Comparison of ENCODE assay signal across 24 cellular contexts in the genomic region with DNA sequence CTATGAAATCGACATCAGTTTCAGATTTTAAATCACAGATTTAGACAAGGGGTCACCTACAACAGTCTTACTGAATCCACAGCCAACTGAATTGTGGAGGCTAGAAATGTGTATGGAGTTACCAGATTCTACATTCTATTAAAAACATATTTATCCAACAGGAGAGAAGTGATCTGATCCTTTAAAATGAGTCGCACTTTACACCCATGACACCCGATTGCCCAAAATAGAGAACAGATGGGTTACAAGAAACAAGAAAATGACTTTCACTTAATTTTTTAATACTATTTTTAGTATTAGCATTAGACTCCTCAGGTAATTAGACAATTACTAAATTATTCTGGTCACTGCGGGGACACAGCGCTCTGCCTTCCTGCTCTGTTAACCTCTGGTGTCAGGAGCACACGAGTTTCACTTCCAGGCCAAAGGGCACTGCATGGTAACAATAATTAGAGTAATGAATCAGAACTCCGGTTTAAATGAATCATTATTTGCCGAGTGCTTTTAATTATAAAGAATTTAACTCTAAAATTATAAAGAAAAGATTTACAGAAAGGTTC.
"Had no signal": no experiment of that assay in that cellular context is flagged by ENCODE, and none has a peak within 500 bp of the region (broad histone marks: within the 10 kb centered on the region; RNA-seq: fewer than 3 reads in every experiment).

No MANE protein-coding gene starts in this region.

- H3K9me3 ChIP-seq: body of pancreas, gastroesophageal sphincter, heart left ventricle, ovary, psoas muscle, right atrium auricular region, tibial artery had no signal

- H3K4me3 Mint-ChIP-seq: activated CD8-positive, alpha-beta T cell treated with anti-CD3 and anti-CD28 coated beads, Interleukin-2, amount 10 ng/mL, durations not matched to agents 7 days and 5 days; activated T-helper 1 cell treated with anti-CD3 and anti-CD28 coated beads, Interleukin-12 subunit alpha, Interleukin-12 subunit beta, Interleukin-2, Interleukin-4 antibody, amounts not matched to agents 30 ng/mL and 10 ng/mL and 1 ng/mL, durations not matched to agents 14 hours and 24 hours and 36 hours; natural killer cell treated with Interleukin-12 subunit alpha and Interleukin-12 subunit beta and Interleukin-15 and Interleukin-18, amount 100 ng/mL, for 72 hours; stimulated activated naive CD8-positive, alpha-beta T cell treated with anti-CD3 and anti-CD28 coated beads, Interleukin-15, Interleukin-2, amounts not matched to agents 100 ng/mL and 50 ng/mL, for 24 hours had no signal

- H3K4me3 ChIP-seq: body of pancreas, cardiac muscle cell, gastroesophageal sphincter, heart left ventricle, ovary, psoas muscle, right atrium auricular region, tibial artery had no signal

- DNase-seq: activated CD4-positive, alpha-beta T cell treated with anti-CD3 and anti-CD28 coated beads for 1 hour; activated CD4-positive, alpha-beta T cell treated with anti-CD3 and anti-CD28 coated beads, Interleukin-2, amount 50 U/mL, for 1 hour; activated CD8-positive, alpha-beta T cell treated with anti-CD3 and anti-CD28 coated beads, Interleukin-2, amount 10 ng/mL, durations not matched to agents 7 days and 5 days; activated gamma-delta T cell; activated naive CD4-positive, alpha-beta T cell treated with anti-CD3 and anti-CD28 coated beads, Interleukin-2, amount 50 U/mL, for 16 hours; anterior cingulate cortex; body of pancreas; effector CD4-positive, alpha-beta T cell; erythroblast; heart left ventricle; left ventricle myocardium superior; mammary epithelial cell; ovary; psoas muscle; stimulated activated CD4-positive, alpha-beta T cell treated with anti-CD3 and anti-CD28 coated beads, Interleukin-1b, Interleukin-23, amount 100 ng/mL, for 48 hours; substantia nigra; tibial artery; WERI-Rb-1 had no signal

- H3K9me3 Mint-ChIP-seq: activated T-helper 1 cell treated with anti-CD3 and anti-CD28 coated beads, Interleukin-12 subunit alpha, Interleukin-12 subunit beta, Interleukin-2, Interleukin-4 antibody, amounts not matched to agents 30 ng/mL and 10 ng/mL and 1 ng/mL, durations not matched to agents 14 hours and 24 hours and 36 hours; natural killer cell treated with Interleukin-12 subunit alpha and Interleukin-12 subunit beta and Interleukin-15 and Interleukin-18, amount 100 ng/mL, for 72 hours; stimulated activated naive CD8-positive, alpha-beta T cell treated with anti-CD3 and anti-CD28 coated beads, Interleukin-15, Interleukin-2, amounts not matched to agents 100 ng/mL and 50 ng/mL, for 24 hours had no signal

- H3K36me3 ChIP-seq: ovary, right atrium auricular region had no signal

- H3K4me1 ChIP-seq: body of pancreas, psoas muscle, right atrium auricular region, tibial artery had no signal

- H3K27ac Mint-ChIP-seq: activated CD8-positive, alpha-beta T cell treated with anti-CD3 and anti-CD28 coated beads, Interleukin-2, amount 10 ng/mL, durations not matched to agents 7 days and 5 days; activated T-helper 1 cell treated with anti-CD3 and anti-CD28 coated beads, Interleukin-12 subunit alpha, Interleukin-12 subunit beta, Interleukin-2, Interleukin-4 antibody, amounts not matched to agents 30 ng/mL and 10 ng/mL and 1 ng/mL, durations not matched to agents 14 hours and 24 hours and 36 hours; stimulated activated naive CD8-positive, alpha-beta T cell treated with anti-CD3 and anti-CD28 coated beads, Interleukin-15, Interleukin-2, amounts not matched to agents 100 ng/mL and 50 ng/mL, for 24 hours had no signal

- H3K27ac ChIP-seq: body of pancreas, cardiac muscle cell, gastroesophageal sphincter, heart left ventricle, ovary, psoas muscle, right atrium auricular region, tibial artery, WERI-Rb-1 had no signal

- H3K36me3 Mint-ChIP-seq: natural killer cell treated with Interleukin-12 subunit alpha and Interleukin-12 subunit beta and Interleukin-15 and Interleukin-18, amount 100 ng/mL, for 72 hours had no signal

- H3K27me3 ChIP-seq: body of pancreas, cardiac muscle cell, gastroesophageal sphincter, heart left ventricle, ovary, right atrium auricular region, tibial artery had no signal

- H3K27me3 Mint-ChIP-seq: natural killer cell treated with Interleukin-12 subunit alpha and Interleukin-12 subunit beta and Interleukin-15 and Interleukin-18, amount 100 ng/mL, for 72 hours; stimulated activated naive CD8-positive, alpha-beta T cell treated with anti-CD3 and anti-CD28 coated beads, Interleukin-15, Interleukin-2, amounts not matched to agents 100 ng/mL and 50 ng/mL, for 24 hours had no signal
